ENCODE assay signal across 16 cellular contexts in genomic region chr10:76085773-76086570, GRCh38.
DNase-seq lines count a peak whose midpoint lies in the region; ATAC-seq and TF ChIP-seq lines count a peak whose summit lies in the region.
"Had no signal": no experiment of that assay in that cellular context is flagged by ENCODE, and none has a peak within 500 bp of the region (broad histone marks: within the 10 kb centered on the region; RNA-seq: fewer than 3 reads in every experiment).

No MANE protein-coding gene starts in this region.

- TF ChIP-seq CTCF in sigmoid colon (IDR thresholded peaks at IDR 0.05) (no peak), OCI-LY7 (conservative IDR thresholded peaks at IDR 0.05; ENCODE audit: low read length) (no peak)

- no peaks in the 10 kb centered on the region for H3K9me2 ChIP-seq in OCI-LY7 (ENCODE audit: insufficient read depth, low read length)

- intact Hi-C loops in sigmoid colon (cut with DNase I): loop anchor here (2.0 to 10.0 kb wide), 4 partner anchors 167 to 919 kb away; partner anchors contain the start of gene ZNF503
- intact Hi-C loops in OCI-LY7 (cut with micrococcal nuclease; ENCODE audit: unreplicated experiment): no loop called here

- no peak overlapping the region for H3K4me2 ChIP-seq in OCI-LY7 (ENCODE audit: low read length)

- H2AFZ ChIP-seq in ACC112 (ENCODE audit: low read length, unreplicated experiment): no peak overlapping the region
- no peak overlapping the region for H2AFZ ChIP-seq in OCI-LY7 (ENCODE audit: low read length)
- H2AFZ ChIP-seq: parathyroid adenoma had no signal

- H3K79me2 ChIP-seq in ACC112 (ENCODE audit: control insufficient read depth, insufficient read depth, low read length, unreplicated experiment) (no peaks in the 10 kb centered on the region), OCI-LY7 (ENCODE audit: insufficient read depth, low read depth, low read length) (no peaks in the 10 kb centered on the region)
- H3K79me2 ChIP-seq: parathyroid adenoma had no signal

- WGBS in sigmoid colon, 2 donors: 84 to 89% methylated on average over 6 of the region's 6 CpGs

- no peaks in the 10 kb centered on the region for H3K36me3 ChIP-seq in ACC112 (ENCODE audit: insufficient read depth, low read length)
- H3K36me3 ChIP-seq in sigmoid colon: no peaks in the 10 kb centered on the region
- no peaks in the 10 kb centered on the region for H3K36me3 ChIP-seq in OCI-LY7 (ENCODE audit: insufficient read depth, low read length)
- H3K36me3 ChIP-seq: heart left ventricle had no signal

- peak in 2 of 4 donors; percentile 25 to 46 for TF ChIP-seq EP300 in sigmoid colon (IDR thresholded peaks at IDR 0.05)

- TF ChIP-seq POLR2A in sigmoid colon (IDR thresholded peaks at IDR 0.05): no peak

- H3K27me3 ChIP-seq in ACC112 (ENCODE audit: insufficient read depth, low read length) (no peaks in the 10 kb centered on the region), sigmoid colon (no peaks in the 10 kb centered on the region)
- H3K27me3 ChIP-seq: heart left ventricle had no signal

- peak; percentile 8 for DNase-seq in RKO (ENCODE audit: low spot score)
- peak; percentile 61 for DNase-seq in left kidney (ENCODE audit: low read depth, low spot score)
- no peak for DNase-seq in sigmoid colon
- DNase-seq in OCI-LY7 (ENCODE audit: low spot score): no peak
- no peak for DNase-seq in NCI-H2227 (lab: John Stamatoyannopoulos, UW; ENCODE audit: unreplicated experiment)
- DNase-seq: activated naive CD4-positive, alpha-beta T cell treated with anti-CD3 and anti-CD28 coated beads for 36 hours; activated T-cell treated with anti-CD3 and anti-CD28 coated beads for 4 hours; NCI-H187; stimulated activated CD4-positive, alpha-beta T cell treated with anti-CD3 and anti-CD28 coated beads, Interleukin-4, amount 100 ng/mL, for 4 hours had no signal

- no peak for ATAC-seq in HG02642 (IDR thresholded peaks at IDR 0.05; ENCODE audit: poor library complexity, unreplicated experiment)
- no peak for ATAC-seq in GM18868 (IDR thresholded peaks at IDR 0.05; ENCODE audit: unreplicated experiment)

- CTCF ChIA-PET in OCI-LY7 (lab: Charles Lee; ENCODE audit: unreplicated experiment): no interaction called here

- H3K4me3 ChIP-seq in ACC112 (ENCODE audit: low read depth, low read length) (peak overlapping the region; percentile 4; the same call in 1 of the 2 replicates), sigmoid colon (no peak overlapping the region), OCI-LY7 (ENCODE audit: low read depth, low read length, poor library complexity, severe bottlenecking) (no peak overlapping the region)
- H3K4me3 ChIP-seq: heart left ventricle had no signal

- H3K4me1 ChIP-seq in ACC112 (ENCODE audit: control insufficient read depth, insufficient read depth, low read length, unreplicated experiment) (peaks cover 14% of the 10 kb centered on the region), sigmoid colon (peaks cover 0 to 32% (median 24%) of the 10 kb centered on the region in 4 donors), OCI-LY7 (ENCODE audit: insufficient read depth, low read length, poor library complexity, severe bottlenecking) (no peaks in the 10 kb centered on the region)
- H3K4me1 ChIP-seq: parathyroid adenoma had no signal

- no peaks in the 10 kb centered on the region for H4K20me1 ChIP-seq in OCI-LY7 (ENCODE audit: insufficient read depth, low read length)

- POLR2A ChIA-PET in OCI-LY7 (lab: Charles Lee): no interaction called here

- H3K9me3 ChIP-seq in sigmoid colon: no peaks in the 10 kb centered on the region
- H3K9me3 ChIP-seq in OCI-LY7 (ENCODE audit: low read length): no peaks in the 10 kb centered on the region

- no TSS peak for BruUV-seq in OCI-LY7 (replicated peaks; lab: Mats Ljungman, UMichigan)

- H3K27ac ChIP-seq in ACC112 (ENCODE audit: low read depth, low read length): peak overlapping the region; percentile 18
- H3K27ac ChIP-seq in sigmoid colon: peak overlapping the region; percentile 60 to 78 (median 74)
- H3K27ac ChIP-seq in OCI-LY7 (ENCODE audit: low read depth, low read length, poor library complexity, severe bottlenecking): no peak overlapping the region
- H3K27ac ChIP-seq: HL-60, parathyroid adenoma, RWPE1 had no signal

Comparison
In these comparisons a context has a peak if more than half of its experiments do, and no peak if none do; other contexts are left out.
1. DNase-seq: peak in RKO (single experiment) and left kidney (single experiment); none in sigmoid colon (single experiment), OCI-LY7 (single experiment) and NCI-H2227 (single experiment).